Comparison of ENCODE assay signal across 1 cellular context in genomic region chr5:91190333-91190680, GRCh38.
A peak's percentile ranks its signal among the peaks of the same experiment; 100 is the strongest.
TF ChIP-seq lines count a peak whose summit lies in the region.

No MANE protein-coding gene starts in this region.

TF ChIP-seq in K562, 482 proteins besides CTCF, POLR2A, EP300 and RAD21 (continued from another document and continues in another):
- TF ChIP-seq RREB1 (CRISPR knock-in tag; IDR thresholded peaks at IDR 0.05) (no peak), ARNT (IDR thresholded peaks at IDR 0.05) (no peak), BMI1 (IDR thresholded peaks at IDR 0.05; ENCODE audit: low read length) (no peak), NFE2 (IDR thresholded peaks at IDR 0.05; ENCODE audit: low read depth) (no peak), MAFG (tag; conservative IDR thresholded peaks at IDR 0.05) (no peak), ZBTB34 (CRISPR knock-in tag; IDR thresholded peaks at IDR 0.05) (no peak), ESRRA (IDR thresholded peaks at IDR 0.05; ENCODE audit: borderline replicate concordance, low read depth) (peak; percentile 83), TAF9B (IDR thresholded peaks at IDR 0.05; ENCODE audit: partially characterized antibody) (no peak), NFIC (IDR thresholded peaks at IDR 0.05) (no peak), FIP1L1 (IDR thresholded peaks at IDR 0.05; ENCODE audit: low read depth, low read length, poor library complexity, severe bottlenecking) (no peak), EWSR1 (IDR thresholded peaks at IDR 0.05; ENCODE audit: borderline replicate concordance, low read depth, partially characterized antibody) (no peak), PRPF4 (IDR thresholded peaks at IDR 0.05; ENCODE audit: insufficient read depth, low read depth, low read length, poor library complexity, severe bottlenecking) (no peak), TCF3 (CRISPR knock-in tag; IDR thresholded peaks at IDR 0.05) (peak; percentile 48), CTBP1 (IDR thresholded peaks at IDR 0.05; ENCODE audit: borderline replicate concordance) (peak; percentile 48; the same call in 1 of the 2 replicates), LARP7 (IDR thresholded peaks at IDR 0.05) (no peak), ZNF197 (CRISPR knock-in tag; IDR thresholded peaks at IDR 0.05; ENCODE audit: low read depth) (no peak), TCF7L2 (IDR thresholded peaks at IDR 0.05; ENCODE audit: low read depth, low read length) (no peak), CBFA2T3 (IDR thresholded peaks at IDR 0.05) (peak; percentile 30), ZEB2 (IDR thresholded peaks at IDR 0.05) (0 out of 2 replicates have a peak, but pooled peaks have one; percentile 33), PML (IDR thresholded peaks at IDR 0.05; ENCODE audit: low read length) (no peak), ZNF740 (CRISPR knock-in tag; IDR thresholded peaks at IDR 0.05) (no peak), ZNF740 (tag; IDR thresholded peaks at IDR 0.05) (no peak), MCM3 (IDR thresholded peaks at IDR 0.05) (no peak)
- TF ChIP-seq, protein P1, sequence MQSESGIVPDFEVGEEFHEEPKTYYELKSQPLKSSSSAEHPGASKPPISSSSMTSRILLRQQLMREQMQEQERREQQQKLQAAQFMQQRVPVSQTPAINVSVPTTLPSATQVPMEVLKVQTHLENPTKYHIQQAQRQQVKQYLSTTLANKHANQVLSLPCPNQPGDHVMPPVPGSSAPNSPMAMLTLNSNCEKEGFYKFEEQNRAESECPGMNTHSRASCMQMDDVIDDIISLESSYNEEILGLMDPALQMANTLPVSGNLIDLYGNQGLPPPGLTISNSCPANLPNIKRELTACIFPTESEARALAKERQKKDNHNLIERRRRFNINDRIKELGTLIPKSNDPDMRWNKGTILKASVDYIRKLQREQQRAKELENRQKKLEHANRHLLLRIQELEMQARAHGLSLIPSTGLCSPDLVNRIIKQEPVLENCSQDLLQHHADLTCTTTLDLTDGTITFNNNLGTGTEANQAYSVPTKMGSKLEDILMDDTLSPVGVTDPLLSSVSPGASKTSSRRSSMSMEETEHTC (IDR thresholded peaks at IDR 0.05): no peak
- TF ChIP-seq, protein P2, sequence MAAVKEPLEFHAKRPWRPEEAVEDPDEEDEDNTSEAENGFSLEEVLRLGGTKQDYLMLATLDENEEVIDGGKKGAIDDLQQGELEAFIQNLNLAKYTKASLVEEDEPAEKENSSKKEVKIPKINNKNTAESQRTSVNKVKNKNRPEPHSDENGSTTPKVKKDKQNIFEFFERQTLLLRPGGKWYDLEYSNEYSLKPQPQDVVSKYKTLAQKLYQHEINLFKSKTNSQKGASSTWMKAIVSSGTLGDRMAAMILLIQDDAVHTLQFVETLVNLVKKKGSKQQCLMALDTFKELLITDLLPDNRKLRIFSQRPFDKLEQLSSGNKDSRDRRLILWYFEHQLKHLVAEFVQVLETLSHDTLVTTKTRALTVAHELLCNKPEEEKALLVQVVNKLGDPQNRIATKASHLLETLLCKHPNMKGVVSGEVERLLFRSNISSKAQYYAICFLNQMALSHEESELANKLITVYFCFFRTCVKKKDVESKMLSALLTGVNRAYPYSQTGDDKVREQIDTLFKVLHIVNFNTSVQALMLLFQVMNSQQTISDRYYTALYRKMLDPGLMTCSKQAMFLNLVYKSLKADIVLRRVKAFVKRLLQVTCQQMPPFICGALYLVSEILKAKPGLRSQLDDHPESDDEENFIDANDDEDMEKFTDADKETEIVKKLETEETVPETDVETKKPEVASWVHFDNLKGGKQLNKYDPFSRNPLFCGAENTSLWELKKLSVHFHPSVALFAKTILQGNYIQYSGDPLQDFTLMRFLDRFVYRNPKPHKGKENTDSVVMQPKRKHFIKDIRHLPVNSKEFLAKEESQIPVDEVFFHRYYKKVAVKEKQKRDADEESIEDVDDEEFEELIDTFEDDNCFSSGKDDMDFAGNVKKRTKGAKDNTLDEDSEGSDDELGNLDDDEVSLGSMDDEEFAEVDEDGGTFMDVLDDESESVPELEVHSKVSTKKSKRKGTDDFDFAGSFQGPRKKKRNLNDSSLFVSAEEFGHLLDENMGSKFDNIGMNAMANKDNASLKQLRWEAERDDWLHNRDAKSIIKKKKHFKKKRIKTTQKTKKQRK (IDR thresholded peaks at IDR 0.05; ENCODE audit: borderline replicate concordance, low read depth, low read length): no peak
- TF ChIP-seq, protein P3, sequence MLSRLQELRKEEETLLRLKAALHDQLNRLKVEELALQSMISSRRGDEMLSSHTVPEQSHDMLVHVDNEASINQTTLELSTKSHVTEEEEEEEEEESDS (CRISPR knock-in tag; IDR thresholded peaks at IDR 0.05): no peak
- TF ChIP-seq, protein P4, sequence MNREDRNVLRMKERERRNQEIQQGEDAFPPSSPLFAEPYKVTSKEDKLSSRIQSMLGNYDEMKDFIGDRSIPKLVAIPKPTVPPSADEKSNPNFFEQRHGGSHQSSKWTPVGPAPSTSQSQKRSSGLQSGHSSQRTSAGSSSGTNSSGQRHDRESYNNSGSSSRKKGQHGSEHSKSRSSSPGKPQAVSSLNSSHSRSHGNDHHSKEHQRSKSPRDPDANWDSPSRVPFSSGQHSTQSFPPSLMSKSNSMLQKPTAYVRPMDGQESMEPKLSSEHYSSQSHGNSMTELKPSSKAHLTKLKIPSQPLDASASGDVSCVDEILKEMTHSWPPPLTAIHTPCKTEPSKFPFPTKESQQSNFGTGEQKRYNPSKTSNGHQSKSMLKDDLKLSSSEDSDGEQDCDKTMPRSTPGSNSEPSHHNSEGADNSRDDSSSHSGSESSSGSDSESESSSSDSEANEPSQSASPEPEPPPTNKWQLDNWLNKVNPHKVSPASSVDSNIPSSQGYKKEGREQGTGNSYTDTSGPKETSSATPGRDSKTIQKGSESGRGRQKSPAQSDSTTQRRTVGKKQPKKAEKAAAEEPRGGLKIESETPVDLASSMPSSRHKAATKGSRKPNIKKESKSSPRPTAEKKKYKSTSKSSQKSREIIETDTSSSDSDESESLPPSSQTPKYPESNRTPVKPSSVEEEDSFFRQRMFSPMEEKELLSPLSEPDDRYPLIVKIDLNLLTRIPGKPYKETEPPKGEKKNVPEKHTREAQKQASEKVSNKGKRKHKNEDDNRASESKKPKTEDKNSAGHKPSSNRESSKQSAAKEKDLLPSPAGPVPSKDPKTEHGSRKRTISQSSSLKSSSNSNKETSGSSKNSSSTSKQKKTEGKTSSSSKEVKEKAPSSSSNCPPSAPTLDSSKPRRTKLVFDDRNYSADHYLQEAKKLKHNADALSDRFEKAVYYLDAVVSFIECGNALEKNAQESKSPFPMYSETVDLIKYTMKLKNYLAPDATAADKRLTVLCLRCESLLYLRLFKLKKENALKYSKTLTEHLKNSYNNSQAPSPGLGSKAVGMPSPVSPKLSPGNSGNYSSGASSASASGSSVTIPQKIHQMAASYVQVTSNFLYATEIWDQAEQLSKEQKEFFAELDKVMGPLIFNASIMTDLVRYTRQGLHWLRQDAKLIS (CRISPR knock-in tag; IDR thresholded peaks at IDR 0.05): no peak
- TF ChIP-seq, protein P5, sequence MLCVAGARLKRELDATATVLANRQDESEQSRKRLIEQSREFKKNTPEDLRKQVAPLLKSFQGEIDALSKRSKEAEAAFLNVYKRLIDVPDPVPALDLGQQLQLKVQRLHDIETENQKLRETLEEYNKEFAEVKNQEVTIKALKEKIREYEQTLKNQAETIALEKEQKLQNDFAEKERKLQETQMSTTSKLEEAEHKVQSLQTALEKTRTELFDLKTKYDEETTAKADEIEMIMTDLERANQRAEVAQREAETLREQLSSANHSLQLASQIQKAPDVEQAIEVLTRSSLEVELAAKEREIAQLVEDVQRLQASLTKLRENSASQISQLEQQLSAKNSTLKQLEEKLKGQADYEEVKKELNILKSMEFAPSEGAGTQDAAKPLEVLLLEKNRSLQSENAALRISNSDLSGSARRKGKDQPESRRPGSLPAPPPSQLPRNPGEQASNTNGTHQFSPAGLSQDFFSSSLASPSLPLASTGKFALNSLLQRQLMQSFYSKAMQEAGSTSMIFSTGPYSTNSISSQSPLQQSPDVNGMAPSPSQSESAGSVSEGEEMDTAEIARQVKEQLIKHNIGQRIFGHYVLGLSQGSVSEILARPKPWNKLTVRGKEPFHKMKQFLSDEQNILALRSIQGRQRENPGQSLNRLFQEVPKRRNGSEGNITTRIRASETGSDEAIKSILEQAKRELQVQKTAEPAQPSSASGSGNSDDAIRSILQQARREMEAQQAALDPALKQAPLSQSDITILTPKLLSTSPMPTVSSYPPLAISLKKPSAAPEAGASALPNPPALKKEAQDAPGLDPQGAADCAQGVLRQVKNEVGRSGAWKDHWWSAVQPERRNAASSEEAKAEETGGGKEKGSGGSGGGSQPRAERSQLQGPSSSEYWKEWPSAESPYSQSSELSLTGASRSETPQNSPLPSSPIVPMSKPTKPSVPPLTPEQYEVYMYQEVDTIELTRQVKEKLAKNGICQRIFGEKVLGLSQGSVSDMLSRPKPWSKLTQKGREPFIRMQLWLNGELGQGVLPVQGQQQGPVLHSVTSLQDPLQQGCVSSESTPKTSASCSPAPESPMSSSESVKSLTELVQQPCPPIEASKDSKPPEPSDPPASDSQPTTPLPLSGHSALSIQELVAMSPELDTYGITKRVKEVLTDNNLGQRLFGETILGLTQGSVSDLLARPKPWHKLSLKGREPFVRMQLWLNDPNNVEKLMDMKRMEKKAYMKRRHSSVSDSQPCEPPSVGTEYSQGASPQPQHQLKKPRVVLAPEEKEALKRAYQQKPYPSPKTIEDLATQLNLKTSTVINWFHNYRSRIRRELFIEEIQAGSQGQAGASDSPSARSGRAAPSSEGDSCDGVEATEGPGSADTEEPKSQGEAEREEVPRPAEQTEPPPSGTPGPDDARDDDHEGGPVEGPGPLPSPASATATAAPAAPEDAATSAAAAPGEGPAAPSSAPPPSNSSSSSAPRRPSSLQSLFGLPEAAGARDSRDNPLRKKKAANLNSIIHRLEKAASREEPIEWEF (CRISPR knock-in tag; IDR thresholded peaks at IDR 0.05): no peak
- TF ChIP-seq, protein P6, sequence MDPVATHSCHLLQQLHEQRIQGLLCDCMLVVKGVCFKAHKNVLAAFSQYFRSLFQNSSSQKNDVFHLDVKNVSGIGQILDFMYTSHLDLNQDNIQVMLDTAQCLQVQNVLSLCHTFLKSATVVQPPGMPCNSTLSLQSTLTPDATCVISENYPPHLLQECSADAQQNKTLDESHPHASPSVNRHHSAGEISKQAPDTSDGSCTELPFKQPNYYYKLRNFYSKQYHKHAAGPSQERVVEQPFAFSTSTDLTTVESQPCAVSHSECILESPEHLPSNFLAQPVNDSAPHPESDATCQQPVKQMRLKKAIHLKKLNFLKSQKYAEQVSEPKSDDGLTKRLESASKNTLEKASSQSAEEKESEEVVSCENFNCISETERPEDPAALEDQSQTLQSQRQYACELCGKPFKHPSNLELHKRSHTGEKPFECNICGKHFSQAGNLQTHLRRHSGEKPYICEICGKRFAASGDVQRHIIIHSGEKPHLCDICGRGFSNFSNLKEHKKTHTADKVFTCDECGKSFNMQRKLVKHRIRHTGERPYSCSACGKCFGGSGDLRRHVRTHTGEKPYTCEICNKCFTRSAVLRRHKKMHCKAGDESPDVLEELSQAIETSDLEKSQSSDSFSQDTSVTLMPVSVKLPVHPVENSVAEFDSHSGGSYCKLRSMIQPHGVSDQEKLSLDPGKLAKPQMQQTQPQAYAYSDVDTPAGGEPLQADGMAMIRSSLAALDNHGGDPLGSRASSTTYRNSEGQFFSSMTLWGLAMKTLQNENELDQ (CRISPR knock-in tag; IDR thresholded peaks at IDR 0.05; ENCODE audit: borderline replicate concordance): no peak
